In genomic region chr3:49675912-49676311, GRCh38 we compare ENCODE assay signal across 18 cellular contexts. TPM values are rescaled to one million over a fixed set of nuclear protein-coding genes. Genes with fewer than 3 reads are reported as not detected.
DNase-seq lines count a peak whose midpoint lies in the region; ATAC-seq and TF ChIP-seq lines count a peak whose summit lies in the region.
"Had no signal": no experiment of that assay in that cellular context is flagged by ENCODE, and none has a peak within 500 bp of the region (broad histone marks: within the 10 kb centered on the region; RNA-seq: fewer than 3 reads in every experiment).

No MANE protein-coding gene starts in this region.

- H3K4me2 ChIP-seq in PC-9: no peak overlapping the region

- ATAC-seq in gastrocnemius medialis: no peak

- no peak overlapping the region for H3K27ac ChIP-seq in PC-9
- H3K27ac ChIP-seq in gastrocnemius medialis: no peak overlapping the region
- H3K27ac ChIP-seq: esophagus muscularis mucosa, SJCRH30, stomach had no signal

- H3K4me3 Mint-ChIP-seq in activated CD4-positive, alpha-beta T cell treated with anti-CD3 and anti-CD28 coated beads, Interleukin-2, amount 10 ng/mL, durations not matched to agents 7 days and 5 days: peak overlapping the region; percentile 84
- peak overlapping the region; percentile 85 for H3K4me3 Mint-ChIP-seq in mesothelial cell of epicardium
- H3K4me3 Mint-ChIP-seq: memory B cell had no signal

- H3K79me2 ChIP-seq in PC-9 (ENCODE audit: low read depth): peaks cover 21% of the 10 kb centered on the region; the same call in 1 of the 2 replicates

- CTCF ChIA-PET in activated CD4-positive, alpha-beta T cell treated with anti-CD3 and anti-CD28 coated beads, Interleukin-2, amount 10 ng/mL, durations not matched to agents 7 days and 5 days (lab: Charles Lee): interaction anchor here (1.0 to 2.8 kb wide), 2 partner anchors 129 to 136 kb away, joined by 3 to 13 read pairs; no protein-coding TSS in a partner anchor
- CTCF ChIA-PET in PC-9 (lab: Charles Lee): interaction anchor here (0.6 kb wide), 1 partner anchor 505 kb away, joined by 3 read pairs; no protein-coding TSS in a partner anchor

- H3K9me3 ChIP-seq in PC-9 (ENCODE audit: insufficient read depth, low read depth) (no peaks in the 10 kb centered on the region), gastrocnemius medialis (no peaks in the 10 kb centered on the region)
- H3K9me3 ChIP-seq: esophagus muscularis mucosa, HAP-1, SJCRH30, stomach had no signal

- POLR2A ChIA-PET in activated CD4-positive, alpha-beta T cell treated with anti-CD3 and anti-CD28 coated beads, Interleukin-2, amount 10 ng/mL, durations not matched to agents 7 days and 5 days (lab: Charles Lee): no interaction called here
- POLR2A ChIA-PET in PC-9 (lab: Charles Lee; ENCODE audit: unreplicated experiment): no interaction called here

- no peaks in the 10 kb centered on the region for H3K27me3 ChIP-seq in PC-9 (ENCODE audit: insufficient read depth, low read depth)
- H3K27me3 ChIP-seq in gastrocnemius medialis: no peaks in the 10 kb centered on the region
- H3K27me3 ChIP-seq: esophagus muscularis mucosa, SJCRH30, stomach had no signal

- intact Hi-C loops in PC-9 (cut with micrococcal nuclease; ENCODE audit: unreplicated experiment) (no loop called here), gastrocnemius medialis (cut with DNase I; ENCODE audit: low total_unique reads) (loop anchor here (2.0 kb wide), 1 partner anchor 13 kb away; the partner anchor contains the start of genes MST1 and RNF123)

- no peak for DNase-seq in activated CD4-positive, alpha-beta T cell treated with anti-CD3 and anti-CD28 coated beads, Interleukin-2, amount 10 ng/mL, durations not matched to agents 7 days and 5 days
- DNase-seq in activated CD4-positive, alpha-beta T cell treated with anti-CD3 and anti-CD28 coated beads, Interleukin-2, amount 50 U/mL, for 48 hours: no peak
- DNase-seq in PC-9 (no peak), mesothelial cell of epicardium (ENCODE audit: low spot score in 2 of 2, unreplicated experiment in 2 of 2) (no peak), COLO668 (lab: John Stamatoyannopoulos, UW; ENCODE audit: unreplicated experiment) (no peak), gastrocnemius medialis (no peak)
- DNase-seq: activated CD4-positive, alpha-beta memory T cell treated with anti-CD3 and anti-CD28 coated beads for 36 hours; head of caudate nucleus; NCI-H187 treated with DMSO at 0.1 percent for 48 hours; retina; SJCRH30; stomach had no signal

- H3K9me2 ChIP-seq in PC-9 (ENCODE audit: insufficient read depth): no peaks in the 10 kb centered on the region

- TSS peak; percentile 15 for BruUV-seq in PC-9 (replicated peaks; lab: Mats Ljungman, UMichigan)

- no peak for TF ChIP-seq POLR2A in gastrocnemius medialis (IDR thresholded peaks at IDR 0.05)

- in situ Hi-C loops in gastrocnemius medialis (cut with MboI; ENCODE audit: low sequenced_read_pairs in 4 of 4): loop anchor here in 3 of 4 donors (10.0 kb wide), 1 partner anchor 141 kb away; no protein-coding TSS in a partner anchor

- H3K4me3 ChIP-seq in PC-9: no peak overlapping the region
- H3K4me3 ChIP-seq in gastrocnemius medialis: no peak overlapping the region
- H3K4me3 ChIP-seq: esophagus muscularis mucosa, SJCRH30, stomach had no signal

- H3K36me3 ChIP-seq in PC-9 (ENCODE audit: low read depth) (no peaks in the 10 kb centered on the region; the same call in 1 of the 2 replicates), gastrocnemius medialis (peaks cover 0 to 54% of the 10 kb centered on the region in 2 donors)
- H3K36me3 ChIP-seq: SJCRH30 had no signal

- H3K27me3 Mint-ChIP-seq in activated CD4-positive, alpha-beta T cell treated with anti-CD3 and anti-CD28 coated beads, Interleukin-2, amount 10 ng/mL, durations not matched to agents 7 days and 5 days: no peaks in the 10 kb centered on the region
- no peaks in the 10 kb centered on the region for H3K27me3 Mint-ChIP-seq in mesothelial cell of epicardium (ENCODE audit: low read depth)
- H3K27me3 Mint-ChIP-seq: activated CD4-positive, alpha-beta memory T cell treated with anti-CD3 and anti-CD28 coated beads for 36 hours; memory B cell had no signal

- no peak overlapping the region for H2AFZ ChIP-seq in PC-9

- no peak overlapping the region for H3K27ac Mint-ChIP-seq in activated CD4-positive, alpha-beta T cell treated with anti-CD3 and anti-CD28 coated beads, Interleukin-2, amount 10 ng/mL, durations not matched to agents 7 days and 5 days
- H3K27ac Mint-ChIP-seq in mesothelial cell of epicardium: no peak overlapping the region
- H3K27ac Mint-ChIP-seq: activated CD4-positive, alpha-beta memory T cell treated with anti-CD3 and anti-CD28 coated beads for 36 hours; activated T-helper 2 cell treated with anti-CD3 and anti-CD28 coated beads, Interferon-gamma antibody, Interleukin-2, Interleukin-4, amounts not matched to agents 10 μg/mL and 5 μg/mL and 100 μg/mL, durations not matched to agents 14 hours and 24 hours and 36 hours; memory B cell had no signal

- H3K4me1 ChIP-seq in PC-9 (replicated peaks; ENCODE audit: insufficient read depth) (peaks cover 14% of the 10 kb centered on the region), gastrocnemius medialis (peaks cover 16 to 17% of the 10 kb centered on the region in 2 donors)
- H3K4me1 ChIP-seq: SJCRH30 had no signal

- no peaks in the 10 kb centered on the region for H3K9me3 Mint-ChIP-seq in activated CD4-positive, alpha-beta T cell treated with anti-CD3 and anti-CD28 coated beads, Interleukin-2, amount 10 ng/mL, durations not matched to agents 7 days and 5 days
- no peaks in the 10 kb centered on the region for H3K9me3 Mint-ChIP-seq in mesothelial cell of epicardium
- H3K9me3 Mint-ChIP-seq: activated CD4-positive, alpha-beta memory T cell treated with anti-CD3 and anti-CD28 coated beads for 36 hours; activated T-helper 2 cell treated with anti-CD3 and anti-CD28 coated beads, Interferon-gamma antibody, Interleukin-2, Interleukin-4, amounts not matched to agents 10 μg/mL and 5 μg/mL and 100 μg/mL, durations not matched to agents 14 hours and 24 hours and 36 hours; memory B cell had no signal

- H3K36me3 Mint-ChIP-seq in activated CD4-positive, alpha-beta T cell treated with anti-CD3 and anti-CD28 coated beads, Interleukin-2, amount 10 ng/mL, durations not matched to agents 7 days and 5 days (ENCODE audit: low read depth): peaks cover 21% of the 10 kb centered on the region
- H3K36me3 Mint-ChIP-seq in mesothelial cell of epicardium: peaks cover 13% of the 10 kb centered on the region

- peaks cover 8% of the 10 kb centered on the region; the same call in 1 of the 2 replicates for H3F3A ChIP-seq in PC-9 (ENCODE audit: insufficient read depth, low read depth)

- H4K20me1 ChIP-seq in PC-9 (ENCODE audit: insufficient read depth): peaks cover 6% of the 10 kb centered on the region; the same call in 1 of the 2 replicates

- peaks cover 37% of the 10 kb centered on the region for H3K4me1 Mint-ChIP-seq in activated CD4-positive, alpha-beta T cell treated with anti-CD3 and anti-CD28 coated beads, Interleukin-2, amount 10 ng/mL, durations not matched to agents 7 days and 5 days
- H3K4me1 Mint-ChIP-seq in mesothelial cell of epicardium: peaks cover 20% of the 10 kb centered on the region

- TF ChIP-seq CTCF in PC-9 (conservative IDR thresholded peaks at IDR 0.05): no peak
- no peak for TF ChIP-seq CTCF in mesothelial cell of epicardium (IDR thresholded peaks at IDR 0.05; ENCODE audit: unreplicated experiment)
- TF ChIP-seq CTCF in gastrocnemius medialis (IDR thresholded peaks at IDR 0.05 in 4 of 5, conservative IDR thresholded peaks at IDR 0.05 in 1 of 5): no peak

RNA-seq across cellular contexts. Expression of gene APEH, which starts 1.8 kb away (rescaled TPM):
- 100 to 1,000 TPM; 137 TPM for total RNA-seq in activated CD4-positive, alpha-beta T cell treated with anti-CD3 and anti-CD28 coated beads, Interleukin-2, amount 10 ng/mL, durations not matched to agents 7 days and 5 days
- total RNA-seq in PC-9 (2021) (131 TPM in 2 replicates), mesothelial cell of epicardium (111 to 118 TPM (median 115 TPM) in 3 replicates), gastrocnemius medialis (100 to 1,000 TPM; 103 to 140 (median 108) TPM)

RNA-seq across cellular contexts. Expression of gene MST1, which starts 13.4 kb away (rescaled TPM):
- total RNA-seq in activated CD4-positive, alpha-beta T cell treated with anti-CD3 and anti-CD28 coated beads, Interleukin-2, amount 10 ng/mL, durations not matched to agents 7 days and 5 days: 10 to 100 TPM in 1 of 2 experiments, 1 to 10 TPM in 1; 8.4 to 10.0 TPM
- 10.4 and 16.8 TPM in 2 replicates for total RNA-seq in PC-9 (2021)
- 101 to 109 TPM (median 103 TPM) in 3 replicates for total RNA-seq in mesothelial cell of epicardium
- 1 to 10 TPM in 3 of 4 donors, under 1 TPM in 1; 0.10 to 4.8 (median 2.4) TPM for total RNA-seq in gastrocnemius medialis

RNA-seq across cellular contexts. Expression of gene RNF123, which starts 13.4 kb away (rescaled TPM):
- 10 to 100 TPM; 47.5 to 49.2 TPM for total RNA-seq in activated CD4-positive, alpha-beta T cell treated with anti-CD3 and anti-CD28 coated beads, Interleukin-2, amount 10 ng/mL, durations not matched to agents 7 days and 5 days
- 46.7 and 48.6 TPM in 2 replicates for total RNA-seq in PC-9 (2021)
- total RNA-seq in mesothelial cell of epicardium: 57.3 to 59.2 TPM (median 57.5 TPM) in 3 replicates
- 100 to 1,000 TPM in 3 of 4 donors, 10 to 100 TPM in 1; 82.8 to 132 (median 128) TPM for total RNA-seq in gastrocnemius medialis

RNA-seq across cellular contexts. Expression of gene AMIGO3, which starts 43.6 kb away (rescaled TPM):
- under 1 TPM in 1 of 2 experiments, not detected in 1; 0.30 TPM for total RNA-seq in activated CD4-positive, alpha-beta T cell treated with anti-CD3 and anti-CD28 coated beads, Interleukin-2, amount 10 ng/mL, durations not matched to agents 7 days and 5 days
- 1.0 TPM in 1 of 2 replicates, not detected in the other for total RNA-seq in PC-9 (2021)
- total RNA-seq in mesothelial cell of epicardium: 0.78 to 0.95 TPM in 2 of 3 replicates, not detected in the other
- under 1 TPM in 3 of 4 donors, not detected in 1; 0.10 to 0.76 (median 0.42) TPM for total RNA-seq in gastrocnemius medialis
- total RNA-seq: activated CD4-positive, alpha-beta memory T cell treated with anti-CD3 and anti-CD28 coated beads for 36 hours; activated T-helper 2 cell treated with anti-CD3 and anti-CD28 coated beads, Interferon-gamma antibody, Interleukin-2, Interleukin-4, amounts not matched to agents 10 μg/mL and 5 μg/mL and 100 μg/mL, durations not matched to agents 14 hours and 24 hours and 36 hours; NCI-H460; urinary bladder had no signal

RNA-seq across cellular contexts. Expression of gene GMPPB, which starts 47.8 kb away (rescaled TPM):
- 10 to 100 TPM; 36.5 to 46.0 TPM for total RNA-seq in activated CD4-positive, alpha-beta T cell treated with anti-CD3 and anti-CD28 coated beads, Interleukin-2, amount 10 ng/mL, durations not matched to agents 7 days and 5 days
- total RNA-seq in PC-9 (2021) (20.4 and 24.2 TPM in 2 replicates), mesothelial cell of epicardium (32.3 to 33.9 TPM (median 32.7 TPM) in 3 replicates), gastrocnemius medialis (10 to 100 TPM; 14.2 to 26.1 (median 17.0) TPM)
